Comparison of ENCODE assay signal across 7 cellular contexts in the genomic region with DNA sequence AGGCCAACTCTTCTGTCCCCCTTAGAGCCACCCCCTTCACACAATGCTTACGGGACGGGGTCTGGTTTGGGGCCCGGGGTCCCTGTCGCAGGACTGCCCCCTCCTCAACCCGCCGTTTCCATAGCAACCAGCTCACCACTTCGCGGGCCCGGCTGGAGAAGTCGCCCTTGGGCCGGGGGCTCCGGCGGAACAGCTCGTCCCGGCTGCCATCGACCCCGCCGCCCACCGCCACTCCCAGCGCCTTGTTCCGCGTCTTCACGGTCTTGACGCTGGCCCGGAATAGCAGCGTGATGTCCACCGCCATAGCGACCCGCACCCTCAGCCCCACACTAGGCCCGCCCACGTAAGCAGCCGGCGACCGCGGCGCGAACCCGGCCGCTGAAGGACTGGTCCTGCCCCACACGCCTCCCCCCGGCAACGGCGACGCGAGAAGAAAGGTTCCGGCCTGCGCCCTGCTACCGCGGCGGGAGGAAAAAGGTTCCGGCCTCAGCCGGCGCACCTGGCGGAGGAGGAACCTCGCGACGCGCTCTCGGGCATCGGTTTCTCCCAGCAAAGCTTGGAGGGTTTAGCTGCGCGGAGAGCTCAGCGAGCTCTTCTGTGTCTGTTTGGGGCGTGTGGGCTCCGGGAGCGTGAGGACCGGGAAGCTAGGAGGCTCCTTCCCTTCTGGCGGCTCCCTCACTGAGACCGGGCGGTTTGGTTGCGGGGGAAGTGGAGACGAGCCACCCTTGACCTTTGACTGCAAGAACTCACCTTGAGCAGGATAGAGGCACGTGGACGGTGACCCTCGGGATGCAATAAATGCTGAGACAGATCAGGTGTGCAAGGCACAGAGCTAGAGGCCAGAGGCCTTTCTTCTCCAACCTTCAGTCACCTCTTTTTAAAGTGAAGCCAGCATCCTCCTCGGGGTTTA.
DNase-seq lines count a peak whose midpoint lies in the region; ATAC-seq, FAIRE-seq and TF ChIP-seq lines count a peak whose summit lies in the region.

A gene (minus strand): TSS at position 388 of the 910 bp plus-strand sequence. CDS start 84 bp downstream, at position 304.

- DNase-seq in GM18507 (ENCODE audit: extremely low spot score, insufficient read length, low read depth) (peak; percentile 81), NCI-H2029 (lab: John Stamatoyannopoulos, UW) (peak; percentile 78), T1000 (lab: John Stamatoyannopoulos, UW) (peak; percentile 74), astrocyte of the hippocampus (ENCODE audit: low read depth, low spot score) (peak; percentile 96), hippocampal formation (lab: John Stamatoyannopoulos, UW) (peak; percentile 72 to 78), retinal pigment epithelial cell (ENCODE audit: low read depth) (peak; percentile 58)

- TF ChIP-seq CTCF in retinal pigment epithelial cell (conservative IDR thresholded peaks at IDR 0.05; ENCODE audit: low read depth, low read length): peak; percentile 12

- peak; percentile 83 for ATAC-seq in HG02943 (IDR thresholded peaks at IDR 0.05; ENCODE audit: low read depth, unreplicated experiment)

- FAIRE-seq in GM18507 (lab: Jason Lieb, UNC): peak; percentile 83

- H3K4me3 ChIP-seq in retinal pigment epithelial cell (ENCODE audit: low read length): peak within 1 kb of the TSS; percentile 95

Comparison
In these comparisons a context has a peak if more than half of its experiments do, and no peak if none do; other contexts are left out.
1. Peak in every context shown above with its lines: DNase-seq, ATAC-seq and H3K4me3 ChIP-seq.